ENCODE assay signal across 13 cellular contexts in the genomic region with DNA sequence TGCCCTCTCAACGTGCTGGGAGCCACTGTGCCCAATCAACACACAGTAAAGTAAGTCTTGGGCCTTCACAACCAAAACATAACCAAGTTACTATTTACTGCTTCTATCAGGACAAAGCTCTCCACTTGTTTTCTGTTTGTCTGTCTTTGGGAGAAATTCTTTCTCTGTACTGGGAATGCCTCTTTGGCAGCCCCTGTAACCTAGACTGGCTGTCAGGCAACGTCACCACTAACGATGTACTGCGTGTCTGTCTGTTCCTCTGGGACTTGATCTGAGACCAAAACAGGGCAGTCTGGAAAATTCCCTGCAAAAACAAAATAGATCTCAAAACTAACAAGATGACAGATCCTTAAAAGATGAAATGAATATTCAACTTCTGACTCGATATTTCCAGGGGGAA.
A peak's percentile ranks its signal among the peaks of the same experiment; 100 is the strongest.
DNase-seq lines count a peak whose midpoint lies in the region; ATAC-seq, FAIRE-seq and TF ChIP-seq lines count a peak whose summit lies in the region.
"Had no signal": no experiment of that assay in that cellular context is flagged by ENCODE, and none has a peak within 500 bp of the region (broad histone marks: within the 10 kb centered on the region; RNA-seq: fewer than 3 reads in every experiment).

No MANE protein-coding gene starts in this region.

- 74 to 85% methylated on average over 2 to 5 of the region's 5 CpGs for WGBS in gastroesophageal sphincter (ENCODE audit: low coverage in 1 of 2), 2 donors
- 3 to 7% methylated on average over 5 of the region's 5 CpGs for WGBS in aorta, 2 donors

- H3K27me3 Mint-ChIP-seq in stimulated activated naive CD8-positive, alpha-beta T cell treated with anti-CD3 and anti-CD28 coated beads, Interleukin-15, Interleukin-2, amounts not matched to agents 100 ng/mL and 50 ng/mL, for 24 hours: no peaks in the 10 kb centered on the region
- H3K27me3 Mint-ChIP-seq: activated B cell treated with CpG ODN at 0.5 μM for 24 hours; central memory CD8-positive, alpha-beta T cell had no signal

- H3K4me3 ChIP-seq in gastroesophageal sphincter: no peak overlapping the region
- no peak overlapping the region for H3K4me3 ChIP-seq in aorta (ENCODE audit: low read length in 2 of 2)

- ATAC-seq in stimulated activated naive CD8-positive, alpha-beta T cell treated with anti-CD3 and anti-CD28 coated beads, Interleukin-15, Interleukin-2, amounts not matched to agents 100 U/mL and 50 U/mL, for 24 hours: no peak
- ATAC-seq in gastroesophageal sphincter: peak; percentile 78
- ATAC-seq in sciatic nerve: peak; percentile 93
- peak; percentile 82 for ATAC-seq in aorta (ENCODE audit: low FRiP score)
- ATAC-seq in HG03442 (IDR thresholded peaks at IDR 0.05; ENCODE audit: unreplicated experiment): no peak
- ATAC-seq: activated T-cell treated with anti-CD3 and anti-CD28 coated beads, Interleukin-2, amount 50 U/mL, for 72 hours had no signal

- H3K36me3 ChIP-seq in gastroesophageal sphincter (peaks cover 0 to 84% of the 10 kb centered on the region in 2 donors), aorta (ENCODE audit: control insufficient read depth in 1 of 2, insufficient read depth in 2 of 2, low read length in 1 of 2) (peaks cover 0 to 12% of the 10 kb centered on the region in 2 donors)

- H3K27me3 ChIP-seq in gastroesophageal sphincter: no peaks in the 10 kb centered on the region
- no peaks in the 10 kb centered on the region for H3K27me3 ChIP-seq in aorta (ENCODE audit: control insufficient read depth in 1 of 2, insufficient read depth in 2 of 2, low read length in 1 of 2)

- peaks cover 0 to 25% (median 9%) of the 10 kb centered on the region in 3 donors for H3K4me1 ChIP-seq in gastroesophageal sphincter
- peaks cover 0 to 4% of the 10 kb centered on the region in 2 donors for H3K4me1 ChIP-seq in aorta (ENCODE audit: control insufficient read depth in 1 of 2, insufficient read depth in 2 of 2, low read length in 2 of 2)

- intact Hi-C loops in sciatic nerve (cut with DNase I): no loop called here
- intact Hi-C loops in aorta (cut with DNase I): loop anchor here in 1 of 2 donors (10.0 kb wide), 1 partner anchor 374 kb away; a partner anchor contains a TSS

- DNase-seq in stimulated activated naive CD8-positive, alpha-beta T cell treated with anti-CD3 and anti-CD28 coated beads, Interleukin-15, Interleukin-2, amounts not matched to agents 100 U/mL and 50 U/mL, for 24 hours: no peak
- DNase-seq in sciatic nerve (ENCODE audit: low spot score) (peak; percentile 55), aorta (peak in 1 of 2 donors; percentile 61), NCI-H1105 treated with DMSO at 0.1 percent for 48 hours (lab: John Stamatoyannopoulos, UW) (no peak), H54 (ENCODE audit: insufficient read length, low spot score) (no peak)
- DNase-seq: activated B cell treated with CpG ODN at 0.5 μM for 24 hours; activated T-cell treated with anti-CD3 and anti-CD28 coated beads, Interleukin-2, amount 50 U/mL, for 72 hours; H7 had no signal

- no peak for TF ChIP-seq POLR2A in gastroesophageal sphincter (IDR thresholded peaks at IDR 0.05)
- TF ChIP-seq POLR2A in H54 (IDR thresholded peaks at IDR 0.05; ENCODE audit: low read depth, low read length): no peak

- H3K27ac ChIP-seq in gastroesophageal sphincter (peak overlapping the region in 3 of 4 donors; percentile 70 to 83 (median 76)), aorta (ENCODE audit: low read depth in 1 of 2, low read length in 2 of 2) (peak overlapping the region; percentile 47 to 69)

- TF ChIP-seq EP300 in gastroesophageal sphincter (IDR thresholded peaks at IDR 0.05): no peak

- H3K9me3 Mint-ChIP-seq in stimulated activated naive CD8-positive, alpha-beta T cell treated with anti-CD3 and anti-CD28 coated beads, Interleukin-15, Interleukin-2, amounts not matched to agents 100 ng/mL and 50 ng/mL, for 24 hours: no peaks in the 10 kb centered on the region
- H3K9me3 Mint-ChIP-seq: activated B cell treated with CpG ODN at 0.5 μM for 24 hours; activated T-cell treated with anti-CD3 and anti-CD28 coated beads, Interleukin-2, amount 50 U/mL, for 72 hours; central memory CD8-positive, alpha-beta T cell; neural crest cell had no signal

- peaks cover 61% of the 10 kb centered on the region for H3K36me3 Mint-ChIP-seq in stimulated activated naive CD8-positive, alpha-beta T cell treated with anti-CD3 and anti-CD28 coated beads, Interleukin-15, Interleukin-2, amounts not matched to agents 100 ng/mL and 50 ng/mL, for 24 hours (ENCODE audit: low read depth)

- no peak overlapping the region for H3K4me3 Mint-ChIP-seq in stimulated activated naive CD8-positive, alpha-beta T cell treated with anti-CD3 and anti-CD28 coated beads, Interleukin-15, Interleukin-2, amounts not matched to agents 100 ng/mL and 50 ng/mL, for 24 hours
- H3K4me3 Mint-ChIP-seq: activated B cell treated with CpG ODN at 0.5 μM for 24 hours; activated T-cell treated with anti-CD3 and anti-CD28 coated beads, Interleukin-2, amount 50 U/mL, for 72 hours; central memory CD8-positive, alpha-beta T cell; neural crest cell had no signal

- H3K9me3 ChIP-seq in gastroesophageal sphincter (peaks cover 0 to 8% (median 0%) of the 10 kb centered on the region in 3 donors), aorta (ENCODE audit: control insufficient read depth, low read length) (no peaks in the 10 kb centered on the region)

- H3K4me1 Mint-ChIP-seq in stimulated activated naive CD8-positive, alpha-beta T cell treated with anti-CD3 and anti-CD28 coated beads, Interleukin-15, Interleukin-2, amounts not matched to agents 100 ng/mL and 50 ng/mL, for 24 hours (ENCODE audit: low read depth): no peaks in the 10 kb centered on the region
- H3K4me1 Mint-ChIP-seq: activated B cell treated with CpG ODN at 0.5 μM for 24 hours; central memory CD8-positive, alpha-beta T cell had no signal

- no peak for TF ChIP-seq CTCF in gastroesophageal sphincter (IDR thresholded peaks at IDR 0.05)

- peak overlapping the region; percentile 52 for H3K27ac Mint-ChIP-seq in stimulated activated naive CD8-positive, alpha-beta T cell treated with anti-CD3 and anti-CD28 coated beads, Interleukin-15, Interleukin-2, amounts not matched to agents 100 ng/mL and 50 ng/mL, for 24 hours
- H3K27ac Mint-ChIP-seq: activated B cell treated with CpG ODN at 0.5 μM for 24 hours; activated T-cell treated with anti-CD3 and anti-CD28 coated beads, Interleukin-2, amount 50 U/mL, for 72 hours had no signal

- no peak for FAIRE-seq in H54 (lab: Jason Lieb, UNC)

Comparison
In these comparisons a context has a peak if more than half of its experiments do, and no peak if none do; other contexts are left out.
1. ATAC-seq: peak in gastroesophageal sphincter (single experiment), sciatic nerve (single experiment) and aorta (single experiment); none in stimulated activated naive CD8-positive, alpha-beta T cell treated with anti-CD3 and anti-CD28 coated beads, Interleukin-15, Interleukin-2, amounts not matched to agents 100 U/mL and 50 U/mL, for 24 hours (single experiment) and HG03442 (single experiment).